8 cellular contexts compared by ENCODE assay signal in genomic region chr15:35545316-35545824, GRCh38. TPM values are rescaled to one million over a fixed set of nuclear protein-coding genes. Genes with fewer than 3 reads are reported as not detected.
A peak's percentile ranks its signal among the peaks of the same experiment; 100 is the strongest.
DNase-seq lines count a peak whose midpoint lies in the region; ATAC-seq and TF ChIP-seq lines count a peak whose summit lies in the region.

No MANE protein-coding gene starts in this region.

- H3K4ac ChIP-seq in H9 (ENCODE audit: low read depth, low read length), result no peak overlapping the region

- no peaks in the 10 kb centered on the region for H3K9me3 ChIP-seq in H9 (ENCODE audit: control insufficient read depth, low read depth, low read length)

- H3K4me1 ChIP-seq in H9 (ENCODE audit: insufficient read depth, low read length), result peaks cover 11% of the 10 kb centered on the region; the same call in 1 of the 2 replicates

- no peak for ATAC-seq in activated CD8-positive, alpha-beta T cell treated with anti-CD3 and anti-CD28 coated beads for 36 hours

- H3K36me3 Mint-ChIP-seq in H9 (ENCODE audit: insufficient read depth in 1 of 3, low read depth in 3 of 3) (peaks cover 0 to 3% (median 0%) of the 10 kb centered on the region in 3 experiments; a peak in 2 of 7 replicates), nephron progenitor cell (ENCODE audit: low read depth) (peaks cover 34% of the 10 kb centered on the region)
- peaks cover 4% of the 10 kb centered on the region for H3K36me3 Mint-ChIP-seq in activated CD8-positive, alpha-beta T cell treated with anti-CD3 and anti-CD28 coated beads for 36 hours (ENCODE audit: low read depth)

- peak overlapping the region; percentile 98 for H3K4me2 ChIP-seq in H9 (ENCODE audit: insufficient read depth, insufficient read length, low read length)

- H3K79me2 ChIP-seq in H9 (ENCODE audit: insufficient read depth, low read length), result no peaks in the 10 kb centered on the region

- H4K5ac ChIP-seq in H9 (ENCODE audit: insufficient read length, low read depth, low read length), result no peak overlapping the region

- H3K27ac Mint-ChIP-seq in H9, result peak overlapping the region; percentile 97 to 100 (median 98)
- peak overlapping the region; percentile 98 for H3K27ac Mint-ChIP-seq in activated CD8-positive, alpha-beta T cell treated with anti-CD3 and anti-CD28 coated beads for 36 hours
- peak overlapping the region; percentile 100 for H3K27ac Mint-ChIP-seq in nephron progenitor cell

- no peaks in the 10 kb centered on the region for H4K20me1 ChIP-seq in H9 (ENCODE audit: control insufficient read depth, insufficient read depth, insufficient read length)

- peak overlapping the region; percentile 85 for H2BK120ac ChIP-seq in H9 (ENCODE audit: low read depth, low read length, poor library complexity, severe bottlenecking)

- peaks cover 9% of the 10 kb centered on the region for H3K23me2 ChIP-seq in H9 (ENCODE audit: insufficient read length, low read depth, low read length, poor library complexity, severe bottlenecking)

- H3K18ac ChIP-seq in H9 (ENCODE audit: insufficient read length, low read depth, low read length), result peak overlapping the region; percentile 6

- no CpG with 5 or more reads among the region's 15 CpGs for WGBS in H9 (ENCODE audit: extremely low coverage, insufficient read length, low lambda C conversion rate)

- H2BK5ac ChIP-seq in H9 (ENCODE audit: insufficient read length, low read length), result peak overlapping the region; percentile 57

- H4K8ac ChIP-seq in H9 (replicated peaks; ENCODE audit: insufficient read length, low read depth, low read length), result no peak overlapping the region

- H4K91ac ChIP-seq in H9 (ENCODE audit: insufficient read length, low read depth, low read length), result no peak overlapping the region

- peak overlapping the region; percentile 84 for H3K27ac ChIP-seq in H9 (ENCODE audit: insufficient read length, low read depth, low read length)

- no peak overlapping the region for H2AK5ac ChIP-seq in H9 (ENCODE audit: insufficient read length, low read length)

- H2AFZ ChIP-seq in H9 (ENCODE audit: low read length), result no peak overlapping the region

- H3K4me3 Mint-ChIP-seq in H9, result peak overlapping the region; percentile 85 to 93
- peak overlapping the region; percentile 90 for H3K4me3 Mint-ChIP-seq in activated CD8-positive, alpha-beta T cell treated with anti-CD3 and anti-CD28 coated beads for 36 hours
- H3K4me3 Mint-ChIP-seq in nephron progenitor cell, result peak overlapping the region; percentile 98

- intact Hi-C loops in activated CD8-positive, alpha-beta T cell treated with anti-CD3 and anti-CD28 coated beads for 36 hours (cut with micrococcal nuclease), result no loop called here

- H2BK15ac ChIP-seq in H9 (ENCODE audit: low read depth, low read length), result no peak overlapping the region

- DNase-seq in NCI-H146 (lab: John Stamatoyannopoulos, UW), result peak; percentile 62
- no peak for DNase-seq in NCI-H146 treated with DMSO at 0.1 percent for 48 hours (lab: John Stamatoyannopoulos, UW; ENCODE audit: unreplicated experiment)
- peak; percentile 42 for DNase-seq in H9
- peak; percentile 68 for DNase-seq in M059J (ENCODE audit: low read depth)
- DNase-seq in activated CD8-positive, alpha-beta T cell treated with anti-CD3 and anti-CD28 coated beads for 36 hours, result peak; percentile 14
- peak; percentile 72 for DNase-seq in fibroblast of peridontal ligament (ENCODE audit: extremely low read depth)
- peak; percentile 46 for DNase-seq in nephron progenitor cell
- DNase-seq in ureter (ENCODE audit: low spot score), result peak; percentile 56

- H3K56ac ChIP-seq in H9 (ENCODE audit: insufficient read length, low read depth, low read length), result no peak overlapping the region

- no peak overlapping the region for H2BK12ac ChIP-seq in H9 (ENCODE audit: insufficient read length, low read depth, low read length)

- H3K9ac ChIP-seq in H9 (ENCODE audit: extremely low read depth, insufficient read length, low read length), result peak overlapping the region; percentile 79

- H3K9me3 Mint-ChIP-seq in H9 (no peaks in the 10 kb centered on the region; a peak in 1 of 5 replicates), nephron progenitor cell (peaks cover 15% of the 10 kb centered on the region)
- H3K9me3 Mint-ChIP-seq in activated CD8-positive, alpha-beta T cell treated with anti-CD3 and anti-CD28 coated beads for 36 hours, result no peaks in the 10 kb centered on the region

- CTCF ChIA-PET in activated CD8-positive, alpha-beta T cell treated with anti-CD3 and anti-CD28 coated beads for 36 hours (lab: Charles Lee), result no interaction called here

- no peaks in the 10 kb centered on the region for H3K79me1 ChIP-seq in H9 (ENCODE audit: insufficient read depth, low read depth, low read length, poor library complexity, severe bottlenecking)

- POLR2A ChIA-PET in activated CD8-positive, alpha-beta T cell treated with anti-CD3 and anti-CD28 coated beads for 36 hours (lab: Charles Lee), result interaction anchor here (0.5 to 0.6 kb wide), 2 partner anchors 41 to 1046 kb away, joined by 3 read pairs; no protein-coding TSS in a partner anchor

- no peak overlapping the region for H3T11ph ChIP-seq in H9 (ENCODE audit: low read length)

- H3K4me1 Mint-ChIP-seq in H9 (peaks cover 49% of the 10 kb centered on the region in 2 experiments), nephron progenitor cell (peaks cover 51% of the 10 kb centered on the region)
- H3K4me1 Mint-ChIP-seq in activated CD8-positive, alpha-beta T cell treated with anti-CD3 and anti-CD28 coated beads for 36 hours (ENCODE audit: low read depth), result peaks cover 16% of the 10 kb centered on the region

- H3K23ac ChIP-seq in H9 (ENCODE audit: insufficient read length, low read depth, low read length), result no peak overlapping the region

- no peak overlapping the region for H2BK20ac ChIP-seq in H9 (ENCODE audit: low read depth, low read length, poor library complexity, severe bottlenecking)

- H3K14ac ChIP-seq in H9 (ENCODE audit: insufficient read depth, low read length), result peak overlapping the region; percentile 94; the same call in 1 of the 2 replicates

- TF ChIP-seq CTCF in H9 (conservative IDR thresholded peaks at IDR 0.05) (no peak; the same call in 2 of the 3 replicates), nephron progenitor cell (IDR thresholded peaks at IDR 0.05) (no peak)
- TF ChIP-seq CTCF in activated CD8-positive, alpha-beta T cell treated with anti-CD3 and anti-CD28 coated beads for 36 hours (IDR thresholded peaks at IDR 0.05), result no peak

- H3K27me3 ChIP-seq in H9 (ENCODE audit: insufficient read depth, low read length), result no peaks in the 10 kb centered on the region

- H3K27me3 Mint-ChIP-seq in H9 (ENCODE audit: low read depth), result no peaks in the 10 kb centered on the region
- H3K27me3 Mint-ChIP-seq in activated CD8-positive, alpha-beta T cell treated with anti-CD3 and anti-CD28 coated beads for 36 hours, result no peaks in the 10 kb centered on the region
- no peaks in the 10 kb centered on the region for H3K27me3 Mint-ChIP-seq in nephron progenitor cell (ENCODE audit: low read depth, poor library complexity)

RNA-seq across cellular contexts. Expression of gene DPH6, which starts 0.6 kb away (rescaled TPM):
- total RNA-seq in H9 (2021) (34.3 and 42.0 TPM in 2 replicates), ureter (34.5 TPM)
- total RNA-seq in M059J (2014; rRNA removed; shearing (Covaris generic)), result 9.7 and 14.3 TPM in 2 replicates
- total RNA-seq in activated CD8-positive, alpha-beta T cell treated with anti-CD3 and anti-CD28 coated beads for 36 hours, result 10 to 100 TPM; 12.0 to 12.9 TPM
